ENCODE assay signal across 13 cellular contexts in genomic region chr9:136354592-136355085, GRCh38. TPM values are rescaled to one million over a fixed set of nuclear protein-coding genes. Genes with fewer than 3 reads are reported as not detected.
DNase-seq lines count a peak whose midpoint lies in the region; ATAC-seq, FAIRE-seq and TF ChIP-seq lines count a peak whose summit lies in the region.
"Had no signal": no experiment of that assay in that cellular context is flagged by ENCODE, and none has a peak within 500 bp of the region (broad histone marks: within the 10 kb centered on the region; RNA-seq: fewer than 3 reads in every experiment).

No MANE protein-coding gene starts in this region.

- H3K27ac ChIP-seq in Karpas-422 (ENCODE audit: low read length) (no peak overlapping the region), K562 (ENCODE audit: extremely low read depth, low read depth, low read length) (no peak overlapping the region), tibial nerve (peak overlapping the region; percentile 56 to 84 (median 60))

- H3K9me2 ChIP-seq in Karpas-422 (replicated peaks; ENCODE audit: insufficient read depth, low read length) = no peaks in the 10 kb centered on the region

- TF ChIP-seq EP300 in K562 (IDR thresholded peaks at IDR 0.05; ENCODE audit: low read length) (no peak), tibial nerve (IDR thresholded peaks at IDR 0.05) (no peak)

- no peaks in the 10 kb centered on the region for H3K9me3 ChIP-seq in Karpas-422 (ENCODE audit: low read length)
- H3K9me3 ChIP-seq in K562 (replicated peaks; ENCODE audit: control insufficient read depth, insufficient read depth, low read depth, low read length) = no peaks in the 10 kb centered on the region
- H3K9me3 ChIP-seq in tibial nerve = no peaks in the 10 kb centered on the region

- TF ChIP-seq CTCF in K562 (IDR thresholded peaks at IDR 0.05 in 2 of 3, conservative IDR thresholded peaks at IDR 0.05 in 1 of 3; ENCODE audit: insufficient read depth in 2 of 3, low read depth in 1 of 3, low read length in 3 of 3) = no peak
- TF ChIP-seq CTCF in tibial nerve (IDR thresholded peaks at IDR 0.05) = no peak

- H3K4me1 ChIP-seq in Karpas-422 (ENCODE audit: low read length) (peaks cover 32% of the 10 kb centered on the region), K562 (replicated peaks in 1 of 2; ENCODE audit: control insufficient read depth in 2 of 2, insufficient read depth in 2 of 2, low read length in 2 of 2) (peaks cover 0 to 90% of the 10 kb centered on the region in 2 experiments; a peak in 4 of 5 replicates), tibial nerve (peaks cover 0 to 56% (median 17%) of the 10 kb centered on the region in 4 donors)

- H3K9me1 ChIP-seq in K562 (ENCODE audit: control insufficient read depth, insufficient read depth, low read length) = no peaks in the 10 kb centered on the region

- H4K20me1 ChIP-seq in Karpas-422 (ENCODE audit: insufficient read depth, low read depth, low read length) (peaks cover 22% of the 10 kb centered on the region; the same call in 1 of the 2 replicates), K562 (replicated peaks; ENCODE audit: control insufficient read depth, insufficient read depth, low read length) (no peaks in the 10 kb centered on the region; the same call in 1 of the 2 replicates)

- TF ChIP-seq RAD21 in K562 (CRISPR knock-in tag; conservative IDR thresholded peaks at IDR 0.05 in 1 of 2, IDR thresholded peaks at IDR 0.05 in 1 of 2) = no peak

- no peak overlapping the region for H2AFZ ChIP-seq in Karpas-422 (ENCODE audit: low read length)
- H2AFZ ChIP-seq in K562 (ENCODE audit: low read depth, low read length) = no peak overlapping the region

- H3K9ac ChIP-seq in Karpas-422 (ENCODE audit: low read length) (no peak overlapping the region), K562 (ENCODE audit: insufficient read depth in 1 of 2, low read depth in 2 of 2, low read length in 2 of 2) (peak overlapping the region in 1 of 2 experiments; percentile 56; a peak in 2 of 4 replicates)

- 25% methylated on average over 7 of the region's 17 CpGs for WGBS in K562 (ENCODE audit: insufficient coverage, low coverage, missing lambda C conversion rate)
- WGBS in tibial nerve, 2 donors = 19 to 43% methylated on average over 11 to 12 of the region's 17 CpGs

- no peaks in the 10 kb centered on the region for H3K27me3 ChIP-seq in Karpas-422 (ENCODE audit: low read length)
- no peaks in the 10 kb centered on the region for H3K27me3 ChIP-seq in K562 (ENCODE audit: control insufficient read depth in 2 of 2, insufficient read depth in 2 of 2, low read length in 2 of 2)
- no peaks in the 10 kb centered on the region for H3K27me3 ChIP-seq in tibial nerve

- H3K4me2 ChIP-seq in Karpas-422 (ENCODE audit: low read depth, low read length, poor library complexity, severe bottlenecking) (no peak overlapping the region), K562 (ENCODE audit: insufficient read depth, low read length) (no peak overlapping the region)

- H3K36me3 ChIP-seq in Karpas-422 (ENCODE audit: insufficient read depth, low read length) (no peaks in the 10 kb centered on the region), K562 (ENCODE audit: control insufficient read depth, insufficient read depth, low read length) (no peaks in the 10 kb centered on the region), tibial nerve (peaks cover 0 to 51% (median 0%) of the 10 kb centered on the region in 3 donors)

- in situ Hi-C loops in K562 (cut with MboI) = no loop called here

- FAIRE-seq in K562 (lab: Jason Lieb, UNC) (no peak), GM12892 (lab: Jason Lieb, UNC) (no peak)

- POLR2A ChIA-PET in K562 (lab: Yijun Ruan, JAX) = interaction anchor here (0.6 to 1.9 kb wide), 3 partner anchors 9 to 373 kb away, joined by 3 to 9 read pairs (median 3); partner anchors contain the start of gene DNLZ

- peak; percentile 70 for DNase-seq in Karpas-422
- DNase-seq in K562 (ENCODE audit: extremely low read depth in 1 of 4, low spot score in 3 of 4) = peak in 3 of 4 experiments; percentile 31 to 61 (median 51)
- DNase-seq in hepatic stellate cell (ENCODE audit: low spot score) = peak; percentile 65
- peak in 1 of 2 donors; percentile 35 for DNase-seq in tibial nerve (ENCODE audit: low spot score in 2 of 2)
- DNase-seq in DMS153 treated with DMSO at 0.1 percent for 48 hours (lab: John Stamatoyannopoulos, UW; ENCODE audit: unreplicated experiment) = no peak
- DNase-seq in GM12892 (ENCODE audit: insufficient read length) = no peak
- no peak for DNase-seq in stimulated activated CD4-positive, alpha-beta T cell treated with anti-CD3 and anti-CD28 coated beads, Interleukin-2, amount 100 ng/mL, for 24 hours
- DNase-seq: cortex of kidney, DND-41, NCI-H1092 treated with DMSO at 0.1 percent for 48 hours had no signal

- intact Hi-C loops in K562 (cut with micrococcal nuclease) = no loop called here

- TF ChIP-seq POLR2A in K562 (conservative IDR thresholded peaks at IDR 0.05) (no peak), tibial nerve (IDR thresholded peaks at IDR 0.05) (no peak), GM12892 (IDR thresholded peaks at IDR 0.05; ENCODE audit: low read depth, low read length) (no peak)

- no peak overlapping the region for H3K4me3 ChIP-seq in Karpas-422 (ENCODE audit: low read length)
- H3K4me3 ChIP-seq in K562 = no peak overlapping the region
- no peak overlapping the region for H3K4me3 ChIP-seq in tibial nerve

- CTCF ChIA-PET in K562 (lab: Yijun Ruan, JAX; ENCODE audit: low intra/inter-chr PET ratio) = interaction anchor here (1.1 kb wide), 1 partner anchor 9 kb away, joined by 3 read pairs; no protein-coding TSS in a partner anchor

- no TSS peak for BruUV-seq in K562 (replicated peaks; lab: Mats Ljungman, UMichigan)

- H3K79me2 ChIP-seq in Karpas-422 (ENCODE audit: low read length) (no peaks in the 10 kb centered on the region), K562 (ENCODE audit: control insufficient read depth, insufficient read depth, low read length) (no peaks in the 10 kb centered on the region)

- ATAC-seq in K562 = peak; percentile 6
- no peak for ATAC-seq in HG03469 (IDR thresholded peaks at IDR 0.05; ENCODE audit: unreplicated experiment)

RNA-seq across cellular contexts. Expression of gene DNLZ, which starts 8.9 kb away (rescaled TPM):
- total RNA-seq in Karpas-422 (2014; rRNA removed; shearing (Covaris generic); ENCODE audit: low replicate concordance) = 40.1 and 104 TPM in 2 replicates
- 3.5 and 12.0 TPM in 2 replicates for total RNA-seq in K562 (2011; cell fraction: chromatin; rRNA removed; ENCODE audit: low replicate concordance)
- total RNA-seq in K562 (2011; cell fraction: nucleolus; rRNA removed) = 9.3 and 11.7 TPM in 2 replicates
- total RNA-seq in K562 (2011; cell fraction: nucleoplasm; rRNA removed) = 3.4 and 4.8 TPM in 2 replicates
- total RNA-seq in K562 (2014; rRNA removed) = 44.6 and 56.7 TPM in 2 replicates
- total RNA-seq in K562 (2014; rRNA removed; fragmentation: Illumina TruSeq; extraction: Trizol) = 2.2 and 3.4 TPM in 2 replicates
- total RNA-seq in K562 (2015; rRNA removed; fragmentation: Illumina TruSeq; extraction: Trizol) = 10.0 and 10.8 TPM in 2 replicates
- 25.6 and 25.8 TPM in 2 replicates for total RNA-seq in K562 (2021)
- 3.1 and 3.2 TPM in 2 replicates for polyA plus RNA-seq in K562 (2011; rRNA removed)
- 7.6 and 27.3 TPM in 2 replicates for polyA plus RNA-seq in K562 (2011; cell fraction: cytosol; rRNA removed)
- 4.2 and 7.4 TPM in 2 replicates for polyA plus RNA-seq in K562 (2011; cell fraction: nucleus; rRNA removed)
- polyA plus RNA-seq in K562 (2012) = 8.5 and 15.9 TPM in 2 replicates
- polyA plus RNA-seq in K562 (2014; fragmentation: Illumina TruSeq; extraction: Trizol) = 2.2 and 4.2 TPM in 2 replicates
- under 1 TPM; 0.17 to 0.36 TPM for polyA plus RNA-seq in K562 (2014; fragmentation: Nextera tagmentation; extraction: Ambion mirVana)
- 22.1 and 29.8 TPM in 2 replicates for polyA plus RNA-seq in K562 (2014; rRNA removed)
- polyA minus RNA-seq in K562 (2011; rRNA and poly(A)+ RNA removed) = 0.28 TPM in 1 of 2 replicates, not detected in the other
- polyA minus RNA-seq in K562 (2011; cell fraction: cytosol; rRNA and poly(A)+ RNA removed) = 2.6 and 3.4 TPM in 2 replicates
- 2.9 and 3.6 TPM in 2 replicates for polyA minus RNA-seq in K562 (2011; cell fraction: nucleus; rRNA and poly(A)+ RNA removed)
- total RNA-seq in tibial nerve = 10 to 100 TPM; 49.4 to 79.5 (median 70.8) TPM
- 2.3 TPM for polyA plus RNA-seq in GM12892 (2012; ENCODE audit: missing spikeins)

RNA-seq across cellular contexts. Expression of gene CARD9, which starts 18.8 kb away (rescaled TPM):
- 1.3 and 2.9 TPM in 2 replicates for total RNA-seq in Karpas-422 (2014; rRNA removed; shearing (Covaris generic); ENCODE audit: low replicate concordance)
- total RNA-seq in K562 (2011; cell fraction: chromatin; rRNA removed; ENCODE audit: low replicate concordance) = 37.4 and 149 TPM in 2 replicates
- total RNA-seq in K562 (2011; cell fraction: nucleolus; rRNA removed) = 92.6 and 92.9 TPM in 2 replicates
- total RNA-seq in K562 (2011; cell fraction: nucleoplasm; rRNA removed) = 39.7 and 46.5 TPM in 2 replicates
- total RNA-seq in K562 (2014; rRNA removed) (37.6 and 40.1 TPM in 2 replicates), K562 (2014; rRNA removed; fragmentation: Illumina TruSeq; extraction: Trizol) (3.5 and 3.6 TPM in 2 replicates), K562 (2015; rRNA removed; fragmentation: Illumina TruSeq; extraction: Trizol) (14.6 and 15.8 TPM in 2 replicates), K562 (2021) (35.6 and 42.7 TPM in 2 replicates), tibial nerve (10 to 100 TPM in 1 of 4 donors, 1 to 10 TPM in 3; 3.1 to 19.8 (median 3.1) TPM)
- polyA plus RNA-seq in K562 (2011; rRNA removed) (9.7 and 27.8 TPM in 2 replicates), K562 (2014; fragmentation: Illumina TruSeq; extraction: Trizol) (4.7 and 13.2 TPM in 2 replicates), K562 (2014; fragmentation: Nextera tagmentation; extraction: Ambion mirVana) (1 to 10 TPM; 1.7 to 2.0 TPM), K562 (2014; rRNA removed) (40.4 and 53.0 TPM in 2 replicates)
- polyA plus RNA-seq in K562 (2011; cell fraction: cytosol; rRNA removed) = 10.5 and 13.4 TPM in 2 replicates
- polyA plus RNA-seq in K562 (2011; cell fraction: nucleus; rRNA removed) = 231 and 234 TPM in 2 replicates
- polyA plus RNA-seq in K562 (2012) = 21.9 and 61.0 TPM in 2 replicates
- polyA minus RNA-seq in K562 (2011; rRNA and poly(A)+ RNA removed) = 4.8 and 5.0 TPM in 2 replicates
- 7.2 and 12.8 TPM in 2 replicates for polyA minus RNA-seq in K562 (2011; cell fraction: cytosol; rRNA and poly(A)+ RNA removed)
- polyA minus RNA-seq in K562 (2011; cell fraction: nucleus; rRNA and poly(A)+ RNA removed) = 25.8 and 55.4 TPM in 2 replicates
- polyA plus RNA-seq in GM12892 (2012; ENCODE audit: missing spikeins) = 2.7 TPM

RNA-seq across cellular contexts. Expression of gene GPSM1, which starts 27.3 kb away (rescaled TPM):
- 11.7 and 38.4 TPM in 2 replicates for total RNA-seq in Karpas-422 (2014; rRNA removed; shearing (Covaris generic); ENCODE audit: low replicate concordance)
- 13.9 and 58.1 TPM in 2 replicates for total RNA-seq in K562 (2011; cell fraction: chromatin; rRNA removed; ENCODE audit: low replicate concordance)
- total RNA-seq in K562 (2011; cell fraction: nucleolus; rRNA removed) = 30.3 and 36.2 TPM in 2 replicates
- total RNA-seq in K562 (2011; cell fraction: nucleoplasm; rRNA removed) = 16.3 and 19.9 TPM in 2 replicates
- 12.7 and 16.0 TPM in 2 replicates for total RNA-seq in K562 (2014; rRNA removed)
- total RNA-seq in K562 (2014; rRNA removed; fragmentation: Illumina TruSeq; extraction: Trizol) = 0.54 and 0.76 TPM in 2 replicates
- total RNA-seq in K562 (2015; rRNA removed; fragmentation: Illumina TruSeq; extraction: Trizol) = 3.1 and 4.1 TPM in 2 replicates
- total RNA-seq in K562 (2021) = 12.4 and 14.2 TPM in 2 replicates
- polyA plus RNA-seq in K562 (2011; rRNA removed) = 5.4 and 6.7 TPM in 2 replicates
- 5.4 and 23.3 TPM in 2 replicates for polyA plus RNA-seq in K562 (2011; cell fraction: cytosol; rRNA removed)
- polyA plus RNA-seq in K562 (2011; cell fraction: nucleus; rRNA removed) = 21.3 and 47.7 TPM in 2 replicates
- polyA plus RNA-seq in K562 (2012) = 5.3 and 13.8 TPM in 2 replicates
- polyA plus RNA-seq in K562 (2014; fragmentation: Illumina TruSeq; extraction: Trizol) = 1.9 and 5.2 TPM in 2 replicates
- polyA plus RNA-seq in K562 (2014; fragmentation: Nextera tagmentation; extraction: Ambion mirVana) = under 1 TPM; 0.04 to 0.10 TPM
- polyA plus RNA-seq in K562 (2014; rRNA removed) = 9.2 and 10.1 TPM in 2 replicates
- polyA minus RNA-seq in K562 (2011; rRNA and poly(A)+ RNA removed) = 1.4 and 3.0 TPM in 2 replicates
- 7.8 and 9.2 TPM in 2 replicates for polyA minus RNA-seq in K562 (2011; cell fraction: cytosol; rRNA and poly(A)+ RNA removed)
- polyA minus RNA-seq in K562 (2011; cell fraction: nucleus; rRNA and poly(A)+ RNA removed) = 12.7 and 13.3 TPM in 2 replicates
- total RNA-seq in tibial nerve = 10 to 100 TPM; 28.8 to 95.1 (median 38.1) TPM
- polyA plus RNA-seq in GM12892 (2012; ENCODE audit: missing spikeins) = not detected

RNA-seq across cellular contexts. Expression of gene SNAPC4, which starts 45.3 kb away (rescaled TPM):
- 3.7 and 9.6 TPM in 2 replicates for total RNA-seq in Karpas-422 (2014; rRNA removed; shearing (Covaris generic); ENCODE audit: low replicate concordance)
- 42.9 and 79.4 TPM in 2 replicates for total RNA-seq in K562 (2011; cell fraction: chromatin; rRNA removed; ENCODE audit: low replicate concordance)
- total RNA-seq in K562 (2011; cell fraction: nucleolus; rRNA removed) = 32.0 TPM in 2 replicates
- total RNA-seq in K562 (2011; cell fraction: nucleoplasm; rRNA removed) = 23.1 and 26.3 TPM in 2 replicates
- total RNA-seq in K562 (2014; rRNA removed) (14.4 and 15.8 TPM in 2 replicates), K562 (2014; rRNA removed; fragmentation: Illumina TruSeq; extraction: Trizol) (7.1 and 8.8 TPM in 2 replicates), K562 (2015; rRNA removed; fragmentation: Illumina TruSeq; extraction: Trizol) (9.3 and 11.1 TPM in 2 replicates), K562 (2021) (17.1 and 18.7 TPM in 2 replicates), tibial nerve (10 to 100 TPM in 1 of 4 donors, 1 to 10 TPM in 3; 7.0 to 21.0 (median 9.5) TPM)
- polyA plus RNA-seq in K562 (2011; rRNA removed) (4.4 and 4.5 TPM in 2 replicates), K562 (2014; fragmentation: Illumina TruSeq; extraction: Trizol) (8.8 and 9.0 TPM in 2 replicates), K562 (2014; fragmentation: Nextera tagmentation; extraction: Ambion mirVana) (under 1 TPM; 0.21 to 0.46 TPM), K562 (2014; rRNA removed) (18.7 and 21.8 TPM in 2 replicates)
- 3.2 and 7.4 TPM in 2 replicates for polyA plus RNA-seq in K562 (2011; cell fraction: cytosol; rRNA removed)
- 16.1 and 32.6 TPM in 2 replicates for polyA plus RNA-seq in K562 (2011; cell fraction: nucleus; rRNA removed)
- polyA plus RNA-seq in K562 (2012) = 9.7 and 10.5 TPM in 2 replicates
- polyA minus RNA-seq in K562 (2011; rRNA and poly(A)+ RNA removed) = 6.7 and 10.2 TPM in 2 replicates
- 6.1 and 7.4 TPM in 2 replicates for polyA minus RNA-seq in K562 (2011; cell fraction: cytosol; rRNA and poly(A)+ RNA removed)
- 8.3 and 11.7 TPM in 2 replicates for polyA minus RNA-seq in K562 (2011; cell fraction: nucleus; rRNA and poly(A)+ RNA removed)
- 7.4 TPM for polyA plus RNA-seq in GM12892 (2012; ENCODE audit: missing spikeins)

RNA-seq across cellular contexts. Expression of gene CCDC187, which starts 50.7 kb away (rescaled TPM):
- 0.34 and 0.43 TPM in 2 replicates for total RNA-seq in Karpas-422 (2014; rRNA removed; shearing (Covaris generic); ENCODE audit: low replicate concordance)
- total RNA-seq in K562 (2011; cell fraction: chromatin; rRNA removed; ENCODE audit: low replicate concordance) = 0.53 TPM in 1 of 2 replicates, not detected in the other
- 0.13 and 0.33 TPM in 2 replicates for total RNA-seq in K562 (2011; cell fraction: nucleolus; rRNA removed)
- total RNA-seq in K562 (2011; cell fraction: nucleoplasm; rRNA removed) = 0.15 and 0.46 TPM in 2 replicates
- total RNA-seq in K562 (2014; rRNA removed) = not detected in 2 replicates
- not detected in 2 replicates for total RNA-seq in K562 (2014; rRNA removed; fragmentation: Illumina TruSeq; extraction: Trizol)
- not detected in 2 replicates for total RNA-seq in K562 (2015; rRNA removed; fragmentation: Illumina TruSeq; extraction: Trizol)
- total RNA-seq in K562 (2021) = 0.02 TPM in 1 of 2 replicates, not detected in the other
- not detected in 2 replicates for polyA plus RNA-seq in K562 (2011; rRNA removed)
- polyA plus RNA-seq in K562 (2011; cell fraction: cytosol; rRNA removed) = 0.07 TPM in 1 of 2 replicates, not detected in the other
- 0.01 and 0.40 TPM in 2 replicates for polyA plus RNA-seq in K562 (2011; cell fraction: nucleus; rRNA removed)
- 0.04 TPM in 1 of 2 replicates, not detected in the other for polyA plus RNA-seq in K562 (2012)
- not detected in 2 replicates for polyA plus RNA-seq in K562 (2014; fragmentation: Illumina TruSeq; extraction: Trizol)
- not detected for polyA plus RNA-seq in K562 (2014; fragmentation: Nextera tagmentation; extraction: Ambion mirVana)
- not detected in 2 replicates for polyA plus RNA-seq in K562 (2014; rRNA removed)
- not detected in 2 replicates for polyA minus RNA-seq in K562 (2011; rRNA and poly(A)+ RNA removed)
- polyA minus RNA-seq in K562 (2011; cell fraction: cytosol; rRNA and poly(A)+ RNA removed) = not detected in 2 replicates
- polyA minus RNA-seq in K562 (2011; cell fraction: nucleus; rRNA and poly(A)+ RNA removed) = 0.11 and 0.27 TPM in 2 replicates
- under 1 TPM in 1 of 4 donors, not detected in 3; 0.20 TPM for total RNA-seq in tibial nerve
- not detected for polyA plus RNA-seq in GM12892 (2012; ENCODE audit: missing spikeins)
- total RNA-seq: activated T-helper 1 cell treated with anti-CD3 and anti-CD28 coated beads, Interleukin-12 subunit alpha, Interleukin-12 subunit beta, Interleukin-2, Interleukin-4 antibody, amounts not matched to agents 30 ng/mL and 10 ng/mL and 1 ng/mL, durations not matched to agents 14 hours and 24 hours and 36 hours; posterior vena cava had no signal

Comparison
In these comparisons a context has a peak if more than half of its experiments do, and no peak if none do; other contexts are left out.
1. DNase-seq: peak in Karpas-422 (single experiment), K562 (3 of 4) and hepatic stellate cell (single experiment); none in DMS153 treated with DMSO at 0.1 percent for 48 hours (single experiment), GM12892 (single experiment) and stimulated activated CD4-positive, alpha-beta T cell treated with anti-CD3 and anti-CD28 coated beads, Interleukin-2, amount 100 ng/mL, for 24 hours (0 of 2).
2. H3K27ac ChIP-seq: peak in tibial nerve (4 of 4); none in Karpas-422 (single experiment) and K562 (single experiment).